In the genomic region with DNA sequence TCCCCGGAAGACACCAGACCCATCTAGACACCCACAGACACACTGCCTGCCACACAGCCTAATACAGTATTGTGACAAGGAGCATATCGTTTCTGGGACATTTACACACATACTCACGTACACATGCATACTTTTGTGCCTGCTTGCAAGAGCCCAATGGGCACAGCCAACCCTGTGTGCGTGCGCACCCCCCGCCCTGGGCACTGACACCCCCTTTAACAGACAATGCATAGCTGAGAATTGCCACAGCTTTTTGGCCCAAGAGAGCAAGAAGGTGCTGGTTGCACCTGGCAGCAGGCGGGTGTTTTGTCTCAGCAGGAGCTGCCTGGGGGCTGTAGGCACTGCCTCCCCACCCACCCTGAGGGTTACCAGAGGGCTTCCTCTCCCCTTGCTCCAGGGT, we compare ENCODE assay signal across 28 cellular contexts. TPM values are rescaled to one million over a fixed set of nuclear protein-coding genes. Genes with fewer than 3 reads are reported as not detected.
DNase-seq lines count a peak whose midpoint lies in the region; ATAC-seq and TF ChIP-seq lines count a peak whose summit lies in the region.
"Had no signal": no experiment of that assay in that cellular context is flagged by ENCODE, and none has a peak within 500 bp of the region (broad histone marks: within the 10 kb centered on the region; RNA-seq: fewer than 3 reads in every experiment).

No MANE protein-coding gene starts in this region.

- H3K36me3 Mint-ChIP-seq in CD4-positive, alpha-beta T cell (ENCODE audit: low read depth), result peaks cover 4% of the 10 kb centered on the region
- H3K36me3 Mint-ChIP-seq in IgD-negative memory B cell, result no peaks in the 10 kb centered on the region
- peaks cover 0 to 4% (median 0%) of the 10 kb centered on the region in 3 donors for H3K36me3 Mint-ChIP-seq in immature natural killer cell
- H3K36me3 Mint-ChIP-seq: natural killer cell had no signal

- peak overlapping the region; percentile 94 for H3K4me3 Mint-ChIP-seq in CD4-positive, alpha-beta T cell
- H3K4me3 Mint-ChIP-seq in IgD-negative memory B cell (peak overlapping the region in 3 of 4 donors; percentile 11 to 65 (median 24)), immature natural killer cell (peak overlapping the region; percentile 9 to 50 (median 32))
- H3K4me3 Mint-ChIP-seq: activated CD8-positive, alpha-beta T cell treated with anti-CD3 and anti-CD28 coated beads for 36 hours had no signal

- no peaks in the 10 kb centered on the region for H3K9me3 Mint-ChIP-seq in CD4-positive, alpha-beta T cell
- no peaks in the 10 kb centered on the region for H3K9me3 Mint-ChIP-seq in IgD-negative memory B cell
- peaks cover 0 to 2% (median 0%) of the 10 kb centered on the region in 6 donors for H3K9me3 Mint-ChIP-seq in immature natural killer cell
- H3K9me3 Mint-ChIP-seq: activated CD8-positive, alpha-beta T cell treated with anti-CD3 and anti-CD28 coated beads for 36 hours; natural killer cell had no signal

- no peak for ATAC-seq in CD4-positive, alpha-beta T cell (ENCODE audit: poor library complexity)
- no peak for ATAC-seq in psoas muscle
- no peak for ATAC-seq in GM21528 (IDR thresholded peaks at IDR 0.05; ENCODE audit: low FRiP score, unreplicated experiment)
- ATAC-seq: activated CD8-positive, alpha-beta T cell treated with anti-CD3 and anti-CD28 coated beads for 36 hours; left lobe of liver; natural killer cell; right cardiac atrium had no signal

- no peak for TF ChIP-seq CTCF in CD4-positive, alpha-beta T cell (IDR thresholded peaks at IDR 0.05)
- no peak for TF ChIP-seq CTCF in psoas muscle (IDR thresholded peaks at IDR 0.05)

- CTCF ChIA-PET in CD4-positive, alpha-beta T cell (lab: Charles Lee), result interaction anchor here (0.6 kb wide), 1 partner anchor 201 kb away, joined by 3 read pairs; no protein-coding TSS in a partner anchor

- intact Hi-C loops in CD4-positive, alpha-beta T cell (cut with DNase I, micrococcal nuclease), result no loop called here
- intact Hi-C loops in psoas muscle (cut with DNase I), result no loop called here

- in situ Hi-C loops in HAP-1 (cut with MboI; ENCODE audit: low sequenced_read_pairs), result loop anchor here (25.0 kb wide), 1 partner anchor 594 kb away; no protein-coding TSS in a partner anchor

- peaks cover 6% of the 10 kb centered on the region for H3K27me3 Mint-ChIP-seq in CD4-positive, alpha-beta T cell
- H3K27me3 Mint-ChIP-seq in IgD-negative memory B cell (peaks cover 16% of the 10 kb centered on the region), immature natural killer cell (ENCODE audit: low read depth in 3 of 3) (peaks cover 22 to 40% (median 36%) of the 10 kb centered on the region in 3 donors)

- peaks cover 14% of the 10 kb centered on the region for H3K4me1 ChIP-seq in psoas muscle
- peaks cover 6% of the 10 kb centered on the region; the same call in 1 of the 2 replicates for H3K4me1 ChIP-seq in HAP-1

- no peaks in the 10 kb centered on the region for H3K9me3 ChIP-seq in CD4-positive, alpha-beta T cell (ENCODE audit: control insufficient read depth, low read length)
- H3K9me3 ChIP-seq in psoas muscle (no peaks in the 10 kb centered on the region), HAP-1 (no peaks in the 10 kb centered on the region)
- H3K9me3 ChIP-seq: spleen had no signal

- no peak overlapping the region for H3K27ac Mint-ChIP-seq in CD4-positive, alpha-beta T cell
- peak overlapping the region in 1 of 3 donors; percentile 36 for H3K27ac Mint-ChIP-seq in IgD-negative memory B cell
- peak overlapping the region in 3 of 6 donors; percentile 32 to 76 (median 52) for H3K27ac Mint-ChIP-seq in immature natural killer cell
- H3K27ac Mint-ChIP-seq: activated CD8-positive, alpha-beta T cell treated with anti-CD3 and anti-CD28 coated beads for 36 hours; H9; natural killer cell had no signal

- POLR2A ChIA-PET in CD4-positive, alpha-beta T cell (lab: Charles Lee), result no interaction called here

- DNase-seq in CD4-positive, alpha-beta T cell, result no peak
- DNase-seq in immature natural killer cell, result no peak
- DNase-seq in psoas muscle, result no peak
- no peak for DNase-seq in NCI-H510A treated with DMSO at 0.1 percent for 48 hours (lab: John Stamatoyannopoulos, UW)
- no peak for DNase-seq in HAP-1 (ENCODE audit: low spot score in 2 of 2)
- DNase-seq in NCI-H2196 treated with DMSO at 0.1 percent for 48 hours (lab: John Stamatoyannopoulos, UW; ENCODE audit: unreplicated experiment), result no peak
- DNase-seq: activated CD4-positive, CD25-positive, alpha-beta regulatory T cell treated with anti-CD3 and anti-CD28 coated beads, Interleukin-2, amount 50 U/mL, for 72 hours; activated CD8-positive, alpha-beta T cell treated with anti-CD3 and anti-CD28 coated beads for 36 hours; DMS153; H9; hypothalamus; KBM-7; mesendoderm; MM.1S; natural killer cell; NCI-H1417 treated with DMSO at 0.1 percent for 48 hours; NCI-H2107; NCI-H446 treated with DMSO at 0.1 percent for 48 hours; spleen had no signal

- H3K4me1 Mint-ChIP-seq in CD4-positive, alpha-beta T cell (ENCODE audit: low read depth), result peaks cover 10% of the 10 kb centered on the region
- H3K4me1 Mint-ChIP-seq in IgD-negative memory B cell (peaks cover 0 to 5% (median 5%) of the 10 kb centered on the region in 3 donors), immature natural killer cell (peaks cover 7 to 12% of the 10 kb centered on the region in 2 donors)

- no peak overlapping the region for H3K27ac ChIP-seq in CD4-positive, alpha-beta T cell (ENCODE audit: low read depth, low read length)
- H3K27ac ChIP-seq in psoas muscle, result peak overlapping the region; percentile 85
- H3K27ac ChIP-seq: parathyroid adenoma, spleen had no signal

- H3K4me3 ChIP-seq in psoas muscle (no peak overlapping the region), HAP-1 (no peak overlapping the region)
- H3K4me3 ChIP-seq: spleen had no signal

- H3K36me3 ChIP-seq in psoas muscle (ENCODE audit: insufficient read depth in 1 of 2, low read depth in 1 of 2) (peaks cover 0 to under 1% of the 10 kb centered on the region in 2 donors), HAP-1 (replicated peaks) (peaks cover under 1% of the 10 kb centered on the region; the same call in 1 of the 2 replicates)

- H3K27me3 ChIP-seq in CD4-positive, alpha-beta T cell (ENCODE audit: control insufficient read depth, insufficient read depth, low read length), result no peaks in the 10 kb centered on the region
- H3K27me3 ChIP-seq in psoas muscle (ENCODE audit: insufficient read depth in 3 of 3, low read length in 2 of 3) (no peaks in the 10 kb centered on the region), HAP-1 (ENCODE audit: low read depth) (no peaks in the 10 kb centered on the region)

- 81 to 93% (median 84%) methylated on average over 7 of the region's 7 CpGs for WGBS in psoas muscle, 3 donors

RNA-seq across cellular contexts. Expression of a gene that starts 1.7 kb away (rescaled TPM):
- total RNA-seq in CD4-positive, alpha-beta T cell, result 1 to 10 TPM; 3.0 to 3.3 TPM
- polyA plus RNA-seq in IgD-negative memory B cell (0.09 TPM), immature natural killer cell (under 1 TPM in 1 of 3 donors, not detected in 2; 0.49 TPM), psoas muscle (100 to 1,000 TPM in 1 of 3 donors, 10 to 100 TPM in 2; 22.2 to 158 (median 43.8) TPM)
- total RNA-seq in psoas muscle, result 100 to 1,000 TPM; 220 to 347 (median 268) TPM

RNA-seq across cellular contexts. Expression of a gene that starts 24.2 kb away (rescaled TPM):
- total RNA-seq in CD4-positive, alpha-beta T cell, result not detected
- polyA plus RNA-seq in IgD-negative memory B cell (not detected), immature natural killer cell (not detected), psoas muscle (not detected)
- total RNA-seq in psoas muscle, result under 1 TPM in 1 of 4 donors, not detected in 3; 0.26 TPM
- total RNA-seq: activated CD8-positive, alpha-beta T cell treated with anti-CD3 and anti-CD28 coated beads for 36 hours; fibroblast of lung; left lobe of liver; natural killer cell; spleen; subcutaneous adipose tissue; urinary bladder had no signal
- polyA plus RNA-seq: CD14-positive monocyte, spleen, urinary bladder had no signal

RNA-seq across cellular contexts. Expression of a gene that starts 36.5 kb away (rescaled TPM):
- 10 to 100 TPM; 12.1 to 12.8 TPM for total RNA-seq in CD4-positive, alpha-beta T cell
- 84.1 TPM for polyA plus RNA-seq in IgD-negative memory B cell
- 10 to 100 TPM; 37.4 to 69.1 (median 56.8) TPM for polyA plus RNA-seq in immature natural killer cell
- 10 to 100 TPM; 22.4 to 35.6 (median 29.3) TPM for total RNA-seq in psoas muscle
- 100 to 1,000 TPM in 1 of 3 donors, 10 to 100 TPM in 2; 50.6 to 119 (median 62.5) TPM for polyA plus RNA-seq in psoas muscle

RNA-seq across cellular contexts. Expression of a gene that starts 47.9 kb away (rescaled TPM):
- total RNA-seq in CD4-positive, alpha-beta T cell, result 10 to 100 TPM; 90.0 to 92.7 TPM
- polyA plus RNA-seq in IgD-negative memory B cell, result 132 TPM
- 100 to 1,000 TPM in 1 of 3 donors, 10 to 100 TPM in 2; 68.9 to 121 (median 69.4) TPM for polyA plus RNA-seq in immature natural killer cell
- 100 to 1,000 TPM; 424 to 704 (median 500) TPM for total RNA-seq in psoas muscle
- 100 to 1,000 TPM; 403 to 801 (median 728) TPM for polyA plus RNA-seq in psoas muscle

RNA-seq across cellular contexts. Expression of a gene that starts 55.2 kb away (rescaled TPM):
- 100 to 1,000 TPM; 558 to 559 TPM for total RNA-seq in CD4-positive, alpha-beta T cell
- polyA plus RNA-seq in IgD-negative memory B cell, result 158 TPM
- 100 to 1,000 TPM; 125 to 301 (median 238) TPM for polyA plus RNA-seq in immature natural killer cell
- 100 to 1,000 TPM; 124 to 219 (median 175) TPM for total RNA-seq in psoas muscle
- polyA plus RNA-seq in psoas muscle, result 100 to 1,000 TPM; 134 to 273 (median 146) TPM

Comparison
In these comparisons a context has a peak if more than half of its experiments do, and no peak if none do; other contexts are left out.
1. H3K4me3 Mint-ChIP-seq: peak in every context shown above with its lines; median percentile 94 in CD4-positive, alpha-beta T cell; 32 in immature natural killer cell; 24 in IgD-negative memory B cell.
2. RNA of a gene that starts 1.7 kb away (polyA plus RNA-seq): 22.2 to 158 TPM in psoas muscle; 0.49 TPM in immature natural killer cell and 0.09 TPM in IgD-negative memory B cell (single experiment); every median in the first group is over 10 times any median in the second.